In the genomic region with DNA sequence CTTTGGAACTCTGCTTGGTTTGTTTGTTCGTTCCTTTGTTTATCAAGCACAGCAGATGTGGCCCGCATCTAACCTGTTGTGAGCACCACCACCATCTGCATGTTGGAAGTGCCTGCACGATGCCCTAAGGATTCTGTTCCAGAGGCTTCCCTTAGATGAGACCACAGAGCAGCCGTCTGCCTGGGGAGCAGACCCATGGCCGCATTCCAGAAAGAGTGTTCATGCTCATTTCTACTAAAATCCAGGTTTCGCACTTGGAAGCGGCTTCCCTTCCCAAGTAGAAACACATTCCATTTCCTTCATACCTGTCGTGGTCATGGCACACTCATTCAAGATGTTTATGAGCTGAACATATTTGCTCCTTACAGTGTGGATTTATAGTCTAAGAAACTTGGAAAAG, we compare ENCODE assay signal across 21 cellular contexts. TPM values are rescaled to one million over a fixed set of nuclear protein-coding genes. Genes with fewer than 3 reads are reported as not detected.
DNase-seq lines count a peak whose midpoint lies in the region; ATAC-seq and TF ChIP-seq lines count a peak whose summit lies in the region.
"Had no signal": no experiment of that assay in that cellular context is flagged by ENCODE, and none has a peak within 500 bp of the region (broad histone marks: within the 10 kb centered on the region; RNA-seq: fewer than 3 reads in every experiment).

No MANE protein-coding gene starts in this region.

- no peaks in the 10 kb centered on the region for H3K9me3 ChIP-seq in mammary epithelial cell (replicated peaks; ENCODE audit: insufficient read depth, low read length)
- no peaks in the 10 kb centered on the region for H3K9me3 ChIP-seq in upper lobe of right lung
- H3K9me3 ChIP-seq in T-helper 17 cell (ENCODE audit: control insufficient read depth, low read length, poor library complexity, severe bottlenecking): no peaks in the 10 kb centered on the region
- H3K9me3 ChIP-seq: ovary had no signal

- POLR2A ChIA-PET in MCF 10A (lab: Yijun Ruan, JAX): no interaction called here

- peak overlapping the region; percentile 21 for H3K4me2 ChIP-seq in mammary epithelial cell (ENCODE audit: insufficient read depth, low read depth, low read length)
- H3K4me2 ChIP-seq: BLaER1 treated with 17β-estradiol and CSF1 and Interleukin-3, amounts not matched to agents 10 nM and 100 nM had no signal

- no peaks in the 10 kb centered on the region for H4K20me1 ChIP-seq in mammary epithelial cell (ENCODE audit: insufficient read depth, low read length)
- H4K20me1 ChIP-seq: BLaER1 treated with 17β-estradiol and CSF1 and Interleukin-3, amounts not matched to agents 10 nM and 100 nM had no signal

- peaks cover 4% of the 10 kb centered on the region for H3K4me1 Mint-ChIP-seq in MCF 10A (ENCODE audit: insufficient read depth, unreplicated experiment)
- peaks cover 74% of the 10 kb centered on the region for H3K4me1 Mint-ChIP-seq in endothelial cell (ENCODE audit: unreplicated experiment)
- no peaks in the 10 kb centered on the region for H3K4me1 Mint-ChIP-seq in T-helper 17 cell

- WGBS in mammary epithelial cell (ENCODE audit: low coverage, missing lambda C conversion rate): 20% methylated on average over 8 of the region's 8 CpGs

- no peaks in the 10 kb centered on the region for H3K27me3 Mint-ChIP-seq in MCF 10A (ENCODE audit: insufficient read depth, unreplicated experiment)
- peaks cover 8% of the 10 kb centered on the region for H3K27me3 Mint-ChIP-seq in endothelial cell (ENCODE audit: unreplicated experiment)
- H3K27me3 Mint-ChIP-seq in T-helper 17 cell: peaks cover 42% of the 10 kb centered on the region

- DNase-seq in mammary epithelial cell: peak; percentile 34
- no peak for DNase-seq in MCF 10A (ENCODE audit: unreplicated experiment)
- no peak for DNase-seq in endothelial cell (ENCODE audit: low spot score)
- peak; percentile 40 for DNase-seq in myocyte (ENCODE audit: low read depth)
- peak; percentile 33 for DNase-seq in upper lobe of right lung
- DNase-seq in AG08395 (ENCODE audit: low spot score): no peak
- DNase-seq in T-helper 17 cell: no peak
- DNase-seq: 8988T; activated CD4-positive, alpha-beta memory T cell treated with anti-CD3 and anti-CD28 coated beads for 36 hours; H7; NCI-H1417; NCI-H526 treated with DMSO at 0.1 percent for 48 hours; SHP77 treated with DMSO at 0.1 percent for 48 hours; stimulated activated CD4-positive, alpha-beta T cell treated with anti-CD3 and anti-CD28 coated beads, Interleukin-2, amount 100 ng/mL, for 24 hours; stimulated activated naive CD8-positive, alpha-beta T cell treated with anti-CD3 and anti-CD28 coated beads, Interleukin-15, Interleukin-2, amounts not matched to agents 100 U/mL and 50 U/mL, for 24 hours; T-helper 2 cell had no signal

- no peak for TF ChIP-seq CTCF in mammary epithelial cell (conservative IDR thresholded peaks at IDR 0.05 in 1 of 2, IDR thresholded peaks at IDR 0.05 in 1 of 2; ENCODE audit: extremely low read depth in 1 of 2, insufficient read depth in 1 of 2, low read depth in 1 of 2, low read length in 2 of 2)
- TF ChIP-seq CTCF in MCF 10A (IDR thresholded peaks at IDR 0.05; ENCODE audit: unreplicated experiment): no peak
- no peak for TF ChIP-seq CTCF in endothelial cell (IDR thresholded peaks at IDR 0.05; ENCODE audit: unreplicated experiment)
- no peak for TF ChIP-seq CTCF in upper lobe of right lung (IDR thresholded peaks at IDR 0.05)

- H2AFZ ChIP-seq in mammary epithelial cell (ENCODE audit: low read depth, low read length): no peak overlapping the region

- intact Hi-C loops in mammary epithelial cell (cut with micrococcal nuclease): no loop called here
- intact Hi-C loops in MCF 10A (cut with micrococcal nuclease): no loop called here
- intact Hi-C loops in upper lobe of right lung (cut with DNase I): no loop called here

- dilution Hi-C loops in mammary epithelial cell (cut with HindIII; ENCODE audit: low sequenced_read_pairs): no loop called here

- CTCF ChIA-PET in mammary epithelial cell (lab: Charles Lee; ENCODE audit: low non-redundant PET) (no interaction called here), MCF 10A (lab: Yijun Ruan, JAX) (interaction anchor here (0.7 kb wide), 1 partner anchor 12 kb away, joined by 4 read pairs; no protein-coding TSS in a partner anchor)

- H3K27me3 ChIP-seq in mammary epithelial cell (ENCODE audit: insufficient read depth, low read length) (no peaks in the 10 kb centered on the region), upper lobe of right lung (no peaks in the 10 kb centered on the region)
- H3K27me3 ChIP-seq: BLaER1 treated with 17β-estradiol and CSF1 and Interleukin-3, amounts not matched to agents 10 nM and 100 nM; ovary had no signal

- in situ Hi-C loops in mammary epithelial cell (cut with MboI; ENCODE audit: low sequenced_read_pairs in 2 of 2): no loop called here

- peaks cover 77% of the 10 kb centered on the region for H3K79me2 ChIP-seq in mammary epithelial cell (ENCODE audit: insufficient read depth, low read length)

- H3K36me3 ChIP-seq in mammary epithelial cell (ENCODE audit: insufficient read depth, low read length) (peaks cover 3% of the 10 kb centered on the region), upper lobe of right lung (no peaks in the 10 kb centered on the region)
- H3K36me3 ChIP-seq: ovary had no signal

- H3K27ac Mint-ChIP-seq in MCF 10A (ENCODE audit: low read depth, unreplicated experiment) (no peak overlapping the region), endothelial cell (ENCODE audit: unreplicated experiment) (peak overlapping the region; percentile 20), T-helper 17 cell (no peak overlapping the region)
- H3K27ac Mint-ChIP-seq: activated CD4-positive, alpha-beta memory T cell treated with anti-CD3 and anti-CD28 coated beads for 36 hours; activated naive CD4-positive, alpha-beta T cell treated with anti-CD3 and anti-CD28 coated beads, Interleukin-2, amount 50 U/mL, for 24 hours had no signal

- H3K4me3 Mint-ChIP-seq in MCF 10A (ENCODE audit: unreplicated experiment) (no peak overlapping the region), endothelial cell (ENCODE audit: unreplicated experiment) (no peak overlapping the region), T-helper 17 cell (no peak overlapping the region)
- H3K4me3 Mint-ChIP-seq: activated CD4-positive, alpha-beta memory T cell treated with anti-CD3 and anti-CD28 coated beads for 36 hours; activated naive CD4-positive, alpha-beta T cell treated with anti-CD3 and anti-CD28 coated beads, Interleukin-2, amount 50 U/mL, for 24 hours; WTC11 had no signal

- ATAC-seq in upper lobe of right lung (no peak), T-helper 17 cell (no peak), GM21515 (IDR thresholded peaks at IDR 0.05; ENCODE audit: unreplicated experiment) (no peak)
- ATAC-seq: stimulated activated naive CD8-positive, alpha-beta T cell treated with anti-CD3 and anti-CD28 coated beads, Interleukin-15, Interleukin-2, amounts not matched to agents 100 U/mL and 50 U/mL, for 24 hours; WTC11 had no signal

- H3K27ac ChIP-seq in mammary epithelial cell (ENCODE audit: insufficient read depth, low read depth, low read length) (no peak overlapping the region), upper lobe of right lung (no peak overlapping the region)
- H3K27ac ChIP-seq: BLaER1 treated with 17β-estradiol and CSF1 and Interleukin-3, amounts not matched to agents 10 nM and 100 nM; ovary had no signal

- H3K9me3 Mint-ChIP-seq in MCF 10A (ENCODE audit: unreplicated experiment) (no peaks in the 10 kb centered on the region), endothelial cell (ENCODE audit: unreplicated experiment) (no peaks in the 10 kb centered on the region)
- H3K9me3 Mint-ChIP-seq: activated naive CD4-positive, alpha-beta T cell treated with anti-CD3 and anti-CD28 coated beads, Interleukin-2, amount 50 U/mL, for 24 hours; WTC11 had no signal

- BruUV-seq in mammary epithelial cell (replicated peaks; lab: Mats Ljungman, UMichigan) (no TSS peak), MCF 10A (replicated peaks; lab: Mats Ljungman, UMichigan) (no TSS peak)

- no peak overlapping the region for H3K4me3 ChIP-seq in mammary epithelial cell (replicated peaks in 1 of 3; ENCODE audit: insufficient read depth in 1 of 3, low read depth in 2 of 3, low read length in 3 of 3)
- H3K4me3 ChIP-seq in upper lobe of right lung: no peak overlapping the region
- H3K4me3 ChIP-seq: BLaER1 treated with 17β-estradiol and CSF1 and Interleukin-3, amounts not matched to agents 10 nM and 100 nM; ovary had no signal

- H3K9ac ChIP-seq in mammary epithelial cell (ENCODE audit: insufficient read depth, low read length): no peak overlapping the region
- H3K9ac ChIP-seq: BLaER1 treated with 17β-estradiol and CSF1 and Interleukin-3, amounts not matched to agents 10 nM and 100 nM had no signal

- H3K4me1 ChIP-seq in mammary epithelial cell (ENCODE audit: insufficient read depth, low read length): peaks cover 34% of the 10 kb centered on the region
- H3K4me1 ChIP-seq in upper lobe of right lung: peaks cover 31% of the 10 kb centered on the region

- H3K36me3 Mint-ChIP-seq in MCF 10A (ENCODE audit: insufficient read depth, unreplicated experiment) (peaks cover 3% of the 10 kb centered on the region), endothelial cell (ENCODE audit: low read depth, unreplicated experiment) (peaks cover 65% of the 10 kb centered on the region), T-helper 17 cell (ENCODE audit: low read depth) (no peaks in the 10 kb centered on the region)
- H3K36me3 Mint-ChIP-seq: activated CD4-positive, alpha-beta memory T cell treated with anti-CD3 and anti-CD28 coated beads for 36 hours; activated naive CD4-positive, alpha-beta T cell treated with anti-CD3 and anti-CD28 coated beads, Interleukin-2, amount 50 U/mL, for 24 hours had no signal

RNA-seq across cellular contexts. Expression of gene COL4A2, which starts 27.2 kb away (rescaled TPM):
- total RNA-seq in mammary epithelial cell (10 to 100 TPM; 74.9 to 94.2 TPM), MCF 10A (2022) (54.6 and 66.0 TPM in 2 replicates), endothelial cell (ENCODE audit: unreplicated experiment) (1,556 TPM), myocyte (71.7 and 77.6 TPM in 2 replicates), upper lobe of right lung (273 TPM), T-helper 17 cell (1 to 10 TPM in 1 of 2 donors, under 1 TPM in 1; 0.07 to 1.9 TPM)
- polyA plus RNA-seq in mammary epithelial cell: 119 TPM
- polyA minus RNA-seq in mammary epithelial cell: 78.3 TPM
- 261 TPM for polyA plus RNA-seq in myocyte (2012)
- total RNA-seq: activated CD4-positive, alpha-beta memory T cell treated with anti-CD3 and anti-CD28 coated beads for 36 hours had no signal

RNA-seq across cellular contexts. Expression of gene COL4A1, which starts 27.3 kb away (rescaled TPM):
- 10 to 100 TPM; 40.9 to 89.0 TPM for total RNA-seq in mammary epithelial cell
- 28.1 TPM for polyA plus RNA-seq in mammary epithelial cell
- 57.7 TPM for polyA minus RNA-seq in mammary epithelial cell
- 25.9 and 42.1 TPM in 2 replicates for total RNA-seq in MCF 10A (2022)
- total RNA-seq in endothelial cell (ENCODE audit: unreplicated experiment): 2,720 TPM
- 115 and 128 TPM in 2 replicates for total RNA-seq in myocyte
- 251 TPM for polyA plus RNA-seq in myocyte (2012)
- total RNA-seq in upper lobe of right lung: 242 TPM
- total RNA-seq in T-helper 17 cell: under 1 TPM in 1 of 2 donors, not detected in 1; 0.37 TPM
- total RNA-seq: activated CD4-positive, alpha-beta memory T cell treated with anti-CD3 and anti-CD28 coated beads for 36 hours had no signal

Comparison
In these comparisons a context has a peak if more than half of its experiments do, and no peak if none do; other contexts are left out.
1. DNase-seq: peak in mammary epithelial cell (single experiment), myocyte (single experiment) and upper lobe of right lung (single experiment); none in MCF 10A (single experiment), endothelial cell (single experiment), AG08395 (single experiment) and T-helper 17 cell (0 of 3).
2. RNA of gene COL4A2, which starts 27.2 kb away (total RNA-seq): 1,556 TPM in endothelial cell (single experiment), 273 TPM in upper lobe of right lung (single experiment), 74.9 to 94.2 TPM in mammary epithelial cell, 71.7 to 77.6 TPM in myocyte and 54.6 to 66.0 TPM in MCF 10A; 0.07 to 1.9 TPM in T-helper 17 cell; every median in the first group is over 10 times any median in the second.
3. RNA of gene COL4A1, which starts 27.3 kb away (total RNA-seq): 2,720 TPM in endothelial cell (single experiment), 242 TPM in upper lobe of right lung (single experiment), 115 to 128 TPM in myocyte, 40.9 to 89.0 TPM in mammary epithelial cell and 25.9 to 42.1 TPM in MCF 10A; 0.37 TPM in T-helper 17 cell; every median in the first group is over 10 times any median in the second.